ENCODE assay signal across 23 cellular contexts in the genomic region with DNA sequence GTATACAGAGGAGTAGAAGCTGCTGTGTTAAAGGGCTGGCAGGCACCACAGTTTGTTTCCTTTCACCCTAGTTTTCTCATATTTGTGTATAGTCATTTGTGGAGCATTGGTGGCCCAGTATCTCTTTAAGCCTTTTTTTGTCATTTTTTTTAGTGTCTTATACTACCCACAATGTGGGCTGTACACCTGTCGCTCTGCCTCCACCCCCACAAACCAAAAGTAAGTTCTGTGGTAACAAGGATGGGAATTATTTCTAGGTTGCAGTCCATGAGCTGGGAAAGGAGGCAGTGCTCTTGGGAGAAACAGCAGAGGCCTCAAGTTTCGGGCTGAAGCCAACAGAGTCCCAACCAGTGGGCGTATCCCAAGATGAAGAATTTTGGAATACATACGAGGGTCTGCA. TPM values are rescaled to one million over a fixed set of nuclear protein-coding genes. Genes with fewer than 3 reads are reported as not detected.
DNase-seq lines count a peak whose midpoint lies in the region; ATAC-seq and TF ChIP-seq lines count a peak whose summit lies in the region.
"Had no signal": no experiment of that assay in that cellular context is flagged by ENCODE, and none has a peak within 500 bp of the region (broad histone marks: within the 10 kb centered on the region; RNA-seq: fewer than 3 reads in every experiment).

No MANE protein-coding gene starts in this region.

- CTCF ChIA-PET in Calu3 (lab: Charles Lee): interaction anchor here (0.7 kb wide), 1 partner anchor 20 kb away, joined by 4 read pairs; no protein-coding TSS in a partner anchor

- no peak overlapping the region for H3K27ac ChIP-seq in gastrocnemius medialis
- H3K27ac ChIP-seq: BLaER1 treated with 17β-estradiol and CSF1 and Interleukin-3, amounts not matched to agents 10 nM and 100 nM; GM23248; HL-60 had no signal

- ATAC-seq in gastrocnemius medialis: no peak
- no peak for ATAC-seq in stimulated activated memory B cell treated with anti-CD40 and anti-IgM and Interleukin-4, amounts not matched to agents 10 μg/mL and 1 μg/mL and 100 μg/mL, for 72 hours
- ATAC-seq: CD8-positive, alpha-beta T cell; GM12878 had no signal

- H3K9me3 Mint-ChIP-seq in Calu3 (ENCODE audit: low read depth, unreplicated experiment) (peaks cover 32% of the 10 kb centered on the region), neural crest cell (peaks cover 42% of the 10 kb centered on the region)
- peaks cover 43% of the 10 kb centered on the region for H3K9me3 Mint-ChIP-seq in stimulated activated memory B cell treated with anti-CD40 and anti-IgM and Interleukin-4, amounts not matched to agents 10 μg/mL and 1 μg/mL and 100 μg/mL, for 72 hours

- H3K4me1 ChIP-seq in adipocyte (ENCODE audit: control insufficient read depth, insufficient read depth, low read length) (no peaks in the 10 kb centered on the region), gastrocnemius medialis (peaks cover under 1 to 3% of the 10 kb centered on the region in 2 donors)
- H3K4me1 ChIP-seq: HAP-1 had no signal

- no TSS peak for BruUV-seq in Calu3 (replicated peaks; lab: Mats Ljungman, UMichigan)

- H3K36me3 Mint-ChIP-seq in Calu3 (ENCODE audit: insufficient read depth, unreplicated experiment) (peaks cover 89% of the 10 kb centered on the region), neural crest cell (ENCODE audit: low read depth) (peaks cover 90% of the 10 kb centered on the region)
- peaks cover 93% of the 10 kb centered on the region for H3K36me3 Mint-ChIP-seq in stimulated activated memory B cell treated with anti-CD40 and anti-IgM and Interleukin-4, amounts not matched to agents 10 μg/mL and 1 μg/mL and 100 μg/mL, for 72 hours

- H3K4me3 Mint-ChIP-seq in Calu3 (ENCODE audit: low read depth, unreplicated experiment): no peak overlapping the region
- peak overlapping the region; percentile 51 for H3K4me3 Mint-ChIP-seq in neural crest cell
- H3K4me3 Mint-ChIP-seq in stimulated activated memory B cell treated with anti-CD40 and anti-IgM and Interleukin-4, amounts not matched to agents 10 μg/mL and 1 μg/mL and 100 μg/mL, for 72 hours: no peak overlapping the region
- H3K4me3 Mint-ChIP-seq: B cell; CD8-positive, alpha-beta T cell had no signal

- H3K27ac Mint-ChIP-seq in Calu3 (ENCODE audit: unreplicated experiment): peak overlapping the region; percentile 40
- no peak overlapping the region for H3K27ac Mint-ChIP-seq in neural crest cell (ENCODE audit: unreplicated experiment)
- no peak overlapping the region for H3K27ac Mint-ChIP-seq in stimulated activated memory B cell treated with anti-CD40 and anti-IgM and Interleukin-4, amounts not matched to agents 10 μg/mL and 1 μg/mL and 100 μg/mL, for 72 hours
- H3K27ac Mint-ChIP-seq: B cell; CD8-positive, alpha-beta T cell had no signal

- no peak overlapping the region for H3K4me3 ChIP-seq in Jurkat, Clone E6-1 (ENCODE audit: low read length)
- H3K4me3 ChIP-seq in adipocyte (ENCODE audit: low read length): peak overlapping the region; percentile 10
- H3K4me3 ChIP-seq in gastrocnemius medialis: no peak overlapping the region
- H3K4me3 ChIP-seq: GM12878, GM23248, HAP-1 had no signal

- TF ChIP-seq POLR2A in gastrocnemius medialis (IDR thresholded peaks at IDR 0.05): no peak

- no peaks in the 10 kb centered on the region for H3K4me1 Mint-ChIP-seq in Calu3 (ENCODE audit: low read depth, unreplicated experiment)
- H3K4me1 Mint-ChIP-seq in neural crest cell: no peaks in the 10 kb centered on the region
- no peaks in the 10 kb centered on the region for H3K4me1 Mint-ChIP-seq in stimulated activated memory B cell treated with anti-CD40 and anti-IgM and Interleukin-4, amounts not matched to agents 10 μg/mL and 1 μg/mL and 100 μg/mL, for 72 hours

- H3K9me3 ChIP-seq in adipocyte (ENCODE audit: control insufficient read depth, low read length) (peaks cover 97% of the 10 kb centered on the region), gastrocnemius medialis (peaks cover 11 to 53% (median 16%) of the 10 kb centered on the region in 3 donors)

- DNase-seq in Calu3: no peak
- peak; percentile 51 for DNase-seq in Jurkat, Clone E6-1 (ENCODE audit: low read depth, low spot score)
- no peak for DNase-seq in adipocyte (ENCODE audit: low read depth)
- DNase-seq in neural crest cell (ENCODE audit: low read depth, low spot score): no peak
- no peak for DNase-seq in gastrocnemius medialis
- no peak for DNase-seq in glomerular visceral epithelial cell (ENCODE audit: extremely low spot score)
- DNase-seq: CD8-positive, alpha-beta T cell; DMS 273 treated with DMSO at 0.1 percent for 48 hours; DMS53; DND-41; EL; GM23248; IMR-90 had no signal

- no peaks in the 10 kb centered on the region for H3K27me3 ChIP-seq in adipocyte (replicated peaks; ENCODE audit: control insufficient read depth, insufficient read depth, low read length)
- H3K27me3 ChIP-seq in gastrocnemius medialis: no peaks in the 10 kb centered on the region
- H3K27me3 ChIP-seq: BLaER1 treated with 17β-estradiol and CSF1 and Interleukin-3, amounts not matched to agents 10 nM and 100 nM had no signal

- no peak overlapping the region for H3K9ac ChIP-seq in adipocyte (ENCODE audit: low read length)
- H3K9ac ChIP-seq: BLaER1 treated with 17β-estradiol and CSF1 and Interleukin-3, amounts not matched to agents 10 nM and 100 nM; GM23248 had no signal

- in situ Hi-C loops in gastrocnemius medialis (cut with MboI; ENCODE audit: low sequenced_read_pairs in 4 of 4): no loop called here

- TF ChIP-seq CTCF in Calu3 (IDR thresholded peaks at IDR 0.05; ENCODE audit: unreplicated experiment): no peak
- no peak for TF ChIP-seq CTCF in neural crest cell (conservative IDR thresholded peaks at IDR 0.05)
- no peak for TF ChIP-seq CTCF in gastrocnemius medialis (IDR thresholded peaks at IDR 0.05 in 4 of 5, conservative IDR thresholded peaks at IDR 0.05 in 1 of 5)

- H3K36me3 ChIP-seq in adipocyte (ENCODE audit: control insufficient read depth, insufficient read depth, low read length, severe bottlenecking): peaks cover 85% of the 10 kb centered on the region
- H3K36me3 ChIP-seq in gastrocnemius medialis: peaks cover 24 to 89% of the 10 kb centered on the region in 2 donors

- H3K27me3 Mint-ChIP-seq in Calu3 (ENCODE audit: unreplicated experiment): no peaks in the 10 kb centered on the region
- H3K27me3 Mint-ChIP-seq in neural crest cell (ENCODE audit: low read depth): no peaks in the 10 kb centered on the region
- H3K27me3 Mint-ChIP-seq in stimulated activated memory B cell treated with anti-CD40 and anti-IgM and Interleukin-4, amounts not matched to agents 10 μg/mL and 1 μg/mL and 100 μg/mL, for 72 hours: no peaks in the 10 kb centered on the region
- H3K27me3 Mint-ChIP-seq: B cell had no signal

- intact Hi-C loops in Calu3 (cut with micrococcal nuclease; ENCODE audit: unreplicated experiment): no loop called here
- intact Hi-C loops in gastrocnemius medialis (cut with DNase I; ENCODE audit: low total_unique reads): no loop called here

RNA-seq across cellular contexts. Expression of a gene that starts 6.2 kb away (rescaled TPM):
- total RNA-seq in Calu3 (2022) (46.8 and 50.5 TPM in 2 replicates), neural crest cell (43.8 and 48.9 TPM in 2 replicates), gastrocnemius medialis (10 to 100 TPM in 3 of 4 donors, 1 to 10 TPM in 1; 5.5 to 13.2 (median 12.5) TPM)
- polyA plus RNA-seq in Jurkat, Clone E6-1 (2012; ENCODE audit: insufficient read depth, insufficient read length): 3.3 TPM

RNA-seq across cellular contexts. Expression of a gene that starts 6.3 kb away (rescaled TPM):
- total RNA-seq in Calu3 (2022) (9.3 and 10.3 TPM in 2 replicates), neural crest cell (5.2 and 6.6 TPM in 2 replicates), gastrocnemius medialis (1 to 10 TPM; 2.5 to 8.1 (median 4.4) TPM)
- polyA plus RNA-seq in Jurkat, Clone E6-1 (2012; ENCODE audit: insufficient read depth, insufficient read length): 0.73 TPM

RNA-seq across cellular contexts. Expression of a gene that starts 28.2 kb away (rescaled TPM):
- total RNA-seq in Calu3 (2022): 46.9 and 51.2 TPM in 2 replicates
- 17.7 TPM for polyA plus RNA-seq in Jurkat, Clone E6-1 (2012; ENCODE audit: insufficient read depth, insufficient read length)
- 32.7 and 34.0 TPM in 2 replicates for total RNA-seq in neural crest cell
- total RNA-seq in gastrocnemius medialis: 10 to 100 TPM; 13.5 to 18.5 (median 15.5) TPM

RNA-seq across cellular contexts. Expression of a gene that starts 44.2 kb away (rescaled TPM):
- total RNA-seq in Calu3 (2022): not detected in 2 replicates
- not detected for polyA plus RNA-seq in Jurkat, Clone E6-1 (2012; ENCODE audit: insufficient read depth, insufficient read length)
- 0.16 TPM in 1 of 2 replicates, not detected in the other for total RNA-seq in neural crest cell
- total RNA-seq in gastrocnemius medialis: not detected
- total RNA-seq: A172; CD8-positive, alpha-beta T cell; G401; GM23248; H4; HT1080 had no signal
- polyA plus RNA-seq: GM23248 had no signal

RNA-seq across cellular contexts. Expression of a gene that starts 55.1 kb away (rescaled TPM):
- total RNA-seq in Calu3 (2022) (not detected in 2 replicates), neural crest cell (not detected in 2 replicates), gastrocnemius medialis (1 to 10 TPM in 1 of 4 donors, under 1 TPM in 3; 0.32 to 1.2 (median 0.76) TPM)
- polyA plus RNA-seq in Jurkat, Clone E6-1 (2012; ENCODE audit: insufficient read depth, insufficient read length): not detected
- total RNA-seq: G401, GM23248, H4, HT1080, IMR-90 had no signal
- polyA plus RNA-seq: GM23248, IMR-90 had no signal
